32 cellular contexts compared by ENCODE assay signal in the genomic region with DNA sequence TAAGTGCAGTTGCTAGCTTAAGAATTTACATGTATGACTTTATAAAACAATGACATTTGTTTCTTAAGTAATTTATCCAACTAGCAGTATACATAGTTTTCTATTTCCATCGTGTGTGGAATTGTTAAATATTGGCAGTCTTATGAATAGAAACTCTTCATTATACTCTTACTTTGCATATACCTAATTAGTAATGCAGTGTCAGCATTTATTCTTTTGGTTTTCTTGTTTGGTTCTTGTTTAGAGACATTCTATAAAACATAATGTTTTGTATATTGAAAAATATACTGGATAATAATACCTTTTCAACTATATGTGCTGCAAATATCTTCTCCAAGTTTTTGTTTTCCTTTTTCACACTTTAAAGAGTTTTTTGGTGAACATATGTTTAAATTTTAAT.
"Had no signal": no experiment of that assay in that cellular context is flagged by ENCODE, and none has a peak within 500 bp of the region (broad histone marks: within the 10 kb centered on the region; RNA-seq: fewer than 3 reads in every experiment).

No MANE protein-coding gene starts in this region.

- H3K79me2 ChIP-seq: parathyroid adenoma had no signal

- H3K9ac ChIP-seq: parathyroid adenoma had no signal

- H3K4me1 Mint-ChIP-seq: naive thymus-derived CD8-positive, alpha-beta T cell; nephron progenitor cell; stimulated activated memory B cell treated with anti-CD40 and anti-IgM and Interleukin-4, amounts not matched to agents 10 μg/mL and 1 μg/mL and 100 μg/mL, for 72 hours; stimulated activated naive CD8-positive, alpha-beta T cell treated with anti-CD3 and anti-CD28 coated beads, Interleukin-15, amount 100 ng/mL, for 72 hours had no signal

- H2AFZ ChIP-seq: parathyroid adenoma had no signal

- H3K27me3 ChIP-seq: neutrophil, spleen, suprapubic skin, testis, tibial artery, transverse colon, upper lobe of right lung, uterus had no signal

- H3K9me3 ChIP-seq: neutrophil, psoas muscle, spleen, suprapubic skin, testis, tibial artery, transverse colon, upper lobe of right lung, uterus had no signal

- H3K27ac Mint-ChIP-seq: naive thymus-derived CD8-positive, alpha-beta T cell; natural killer cell treated with Interleukin-12 subunit alpha and Interleukin-12 subunit beta and Interleukin-15 and Interleukin-18, amount 100 ng/mL, for 72 hours; nephron progenitor cell; progenitor cell of endocrine pancreas; stimulated activated memory B cell treated with anti-CD40 and anti-IgM and Interleukin-4, amounts not matched to agents 10 μg/mL and 1 μg/mL and 100 μg/mL, for 72 hours; stimulated activated naive CD8-positive, alpha-beta T cell treated with anti-CD3 and anti-CD28 coated beads, Interleukin-15, amount 100 ng/mL, for 72 hours; type B pancreatic cell had no signal

- H3K36me3 Mint-ChIP-seq: naive thymus-derived CD8-positive, alpha-beta T cell; natural killer cell treated with Interleukin-12 subunit alpha and Interleukin-12 subunit beta and Interleukin-15 and Interleukin-18, amount 100 ng/mL, for 72 hours; stimulated activated memory B cell treated with anti-CD40 and anti-IgM and Interleukin-4, amounts not matched to agents 10 μg/mL and 1 μg/mL and 100 μg/mL, for 72 hours; type B pancreatic cell had no signal

- DNase-seq: naive thymus-derived CD8-positive, alpha-beta T cell; nephron progenitor cell; nucleus accumbens; posterior cingulate gyrus; psoas muscle; right cardiac atrium; spleen; stimulated activated CD4-positive, alpha-beta T cell treated with anti-CD3 and anti-CD28 coated beads, Interleukin-12 subunit alpha, Interleukin-12 subunit beta, amount 100 ng/mL, for 4 hours; stimulated activated CD4-positive, alpha-beta T cell treated with anti-CD3 and anti-CD28 coated beads, Interleukin-1b, Interleukin-23, amount 100 ng/mL, for 48 hours; stimulated activated CD4-positive, alpha-beta T cell treated with anti-CD3 and anti-CD28 coated beads, Interleukin-4, amount 100 ng/mL, for 1 hour; stimulated activated CD4-positive, alpha-beta T cell treated with anti-CD3 and anti-CD28 coated beads, Interleukin-4, amount 100 ng/mL, for 4 hours; stimulated activated CD8-positive, alpha-beta memory T cell treated with anti-CD3 and anti-CD28 coated beads, Interleukin-4, amount 100 ng/mL, for 48 hours; stimulated activated naive CD4-positive, alpha-beta T cell; stimulated activated naive CD8-positive, alpha-beta T cell treated with anti-CD3 and anti-CD28 coated beads, Interleukin-15, amount 100 ng/mL, for 72 hours; stimulated activated naive CD8-positive, alpha-beta T cell treated with anti-CD3 and anti-CD28 coated beads, Interleukin-15, Interleukin-2, amounts not matched to agents 100 U/mL and 50 U/mL, for 24 hours; substantia nigra; testis; tibial artery; transverse colon; upper lobe of right lung; uterus had no signal

- H3K4me2 ChIP-seq: smooth muscle cell had no signal

- H3K9me3 Mint-ChIP-seq: nephron progenitor cell; neural crest cell; stimulated activated memory B cell treated with anti-CD40 and anti-IgM and Interleukin-4, amounts not matched to agents 10 μg/mL and 1 μg/mL and 100 μg/mL, for 72 hours; stimulated activated naive CD8-positive, alpha-beta T cell treated with anti-CD3 and anti-CD28 coated beads, Interleukin-15, amount 100 ng/mL, for 72 hours; type B pancreatic cell had no signal

- H3K4me3 ChIP-seq: psoas muscle, skin epidermis, smooth muscle cell, spleen, suprapubic skin, testis, tibial artery, transverse colon, upper lobe of right lung, uterus had no signal

- H3K27me3 Mint-ChIP-seq: naive thymus-derived CD8-positive, alpha-beta T cell; natural killer cell treated with Interleukin-12 subunit alpha and Interleukin-12 subunit beta and Interleukin-15 and Interleukin-18, amount 100 ng/mL, for 72 hours; progenitor cell of endocrine pancreas; stimulated activated memory B cell treated with anti-CD40 and anti-IgM and Interleukin-4, amounts not matched to agents 10 μg/mL and 1 μg/mL and 100 μg/mL, for 72 hours; stimulated activated naive CD8-positive, alpha-beta T cell treated with anti-CD3 and anti-CD28 coated beads, Interleukin-15, amount 100 ng/mL, for 72 hours; type B pancreatic cell had no signal

- H3K27ac ChIP-seq: neutrophil, parathyroid adenoma, psoas muscle, skin epidermis, spleen, suprapubic skin, testis, tibial artery, transverse colon, upper lobe of right lung, uterus had no signal

- H3K36me3 ChIP-seq: neutrophil, spleen, suprapubic skin, tibial artery, transverse colon, upper lobe of right lung, uterus had no signal

- H3K4me1 ChIP-seq: parathyroid adenoma, psoas muscle, spleen, suprapubic skin, testis, tibial artery, transverse colon, upper lobe of right lung, uterus had no signal

- H3K4me3 Mint-ChIP-seq: naive thymus-derived CD8-positive, alpha-beta T cell; natural killer cell treated with Interleukin-12 subunit alpha and Interleukin-12 subunit beta and Interleukin-15 and Interleukin-18, amount 100 ng/mL, for 72 hours; nephron progenitor cell; neural crest cell; stimulated activated memory B cell treated with anti-CD40 and anti-IgM and Interleukin-4, amounts not matched to agents 10 μg/mL and 1 μg/mL and 100 μg/mL, for 72 hours; stimulated activated naive CD8-positive, alpha-beta T cell treated with anti-CD3 and anti-CD28 coated beads, Interleukin-15, amount 100 ng/mL, for 72 hours; type B pancreatic cell had no signal

- ATAC-seq: naive thymus-derived CD8-positive, alpha-beta T cell; natural killer cell treated with Interleukin-12 subunit alpha and Interleukin-12 subunit beta and Interleukin-15 and Interleukin-18, amount 100 ng/mL, for 72 hours; psoas muscle; right cardiac atrium; sciatic nerve; stimulated activated memory B cell treated with anti-CD40 and anti-IgM and Interleukin-4, amounts not matched to agents 10 μg/mL and 1 μg/mL and 100 μg/mL, for 72 hours; stimulated activated naive CD8-positive, alpha-beta T cell treated with anti-CD3 and anti-CD28 coated beads, Interleukin-15, amount 100 ng/mL, for 72 hours; stimulated activated naive CD8-positive, alpha-beta T cell treated with anti-CD3 and anti-CD28 coated beads, Interleukin-15, Interleukin-2, amounts not matched to agents 100 U/mL and 50 U/mL, for 24 hours; upper lobe of right lung had no signal
